In the genomic region with DNA sequence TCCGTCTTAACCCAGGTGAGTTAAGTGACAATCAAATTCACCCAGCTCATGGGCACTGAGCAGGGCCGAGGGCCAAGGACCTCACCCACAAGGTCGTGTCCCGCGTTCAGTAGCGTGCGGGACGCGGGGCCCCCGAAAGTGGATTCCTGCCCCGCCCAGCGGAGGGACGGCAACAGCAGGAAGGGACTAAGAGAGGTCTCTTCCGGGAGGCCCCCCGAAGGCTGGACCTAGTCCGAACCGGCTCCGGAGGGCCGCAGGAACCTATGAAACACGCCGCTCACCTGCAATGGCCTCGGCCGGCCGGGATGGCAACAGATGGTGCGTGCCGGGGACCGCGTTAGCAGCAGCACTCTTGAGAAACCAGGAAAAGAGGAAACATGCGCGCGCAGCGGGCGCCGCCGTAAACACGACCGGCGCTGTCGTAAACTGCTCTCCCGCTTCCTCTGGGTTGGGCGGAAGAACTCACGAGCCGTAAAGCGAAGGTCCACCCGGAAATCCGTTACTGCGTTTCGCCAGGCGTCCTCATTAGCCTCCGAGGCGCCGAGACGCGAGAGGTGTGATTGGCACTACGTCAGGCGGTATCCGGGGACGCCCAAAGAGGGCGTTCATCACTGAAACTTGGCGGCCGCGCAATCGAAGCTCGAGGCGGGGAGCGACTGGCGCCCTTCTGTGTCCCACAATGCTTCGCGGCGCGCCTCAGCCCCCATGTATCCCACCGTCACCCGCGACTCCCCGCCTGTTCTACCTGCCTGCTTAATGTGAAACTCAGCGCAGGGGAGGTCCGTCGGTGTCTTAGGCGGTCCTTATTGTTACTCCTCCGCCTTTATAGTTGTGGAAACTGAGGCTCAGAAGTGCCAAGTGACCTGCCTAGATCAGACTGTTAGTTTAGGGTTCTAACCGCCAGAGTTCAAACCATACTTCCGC, we compare ENCODE assay signal across 8 cellular contexts. TPM values are rescaled to one million over a fixed set of nuclear protein-coding genes. Genes with fewer than 3 reads are reported as not detected.
DNase-seq lines count a peak whose midpoint lies in the region; ATAC-seq and TF ChIP-seq lines count a peak whose summit lies in the region.

A gene with protein sequence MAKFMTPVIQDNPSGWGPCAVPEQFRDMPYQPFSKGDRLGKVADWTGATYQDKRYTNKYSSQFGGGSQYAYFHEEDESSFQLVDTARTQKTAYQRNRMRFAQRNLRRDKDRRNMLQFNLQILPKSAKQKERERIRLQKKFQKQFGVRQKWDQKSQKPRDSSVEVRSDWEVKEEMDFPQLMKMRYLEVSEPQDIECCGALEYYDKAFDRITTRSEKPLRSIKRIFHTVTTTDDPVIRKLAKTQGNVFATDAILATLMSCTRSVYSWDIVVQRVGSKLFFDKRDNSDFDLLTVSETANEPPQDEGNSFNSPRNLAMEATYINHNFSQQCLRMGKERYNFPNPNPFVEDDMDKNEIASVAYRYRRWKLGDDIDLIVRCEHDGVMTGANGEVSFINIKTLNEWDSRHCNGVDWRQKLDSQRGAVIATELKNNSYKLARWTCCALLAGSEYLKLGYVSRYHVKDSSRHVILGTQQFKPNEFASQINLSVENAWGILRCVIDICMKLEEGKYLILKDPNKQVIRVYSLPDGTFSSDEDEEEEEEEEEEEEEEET (minus strand): TSS at position 372 of the 924 bp plus-strand sequence. CDS start 3,045 bp downstream, outside the sequence.

- no peaks in the 10 kb centered on the region for H3K9me3 ChIP-seq in thymus (ENCODE audit: control insufficient read depth)

- H3K27ac ChIP-seq in thymus (ENCODE audit: low read depth) = peak within 1 kb of the TSS; percentile 100

- WGBS in thymus = under 1% methylated on average over 82 of the region's 82 CpGs

- H3K36me3 Mint-ChIP-seq in osteocyte (ENCODE audit: unreplicated experiment) = peaks cover 24% of the 10 kb centered on the region

- peaks cover 15% of the 10 kb centered on the region for H3K4me1 Mint-ChIP-seq in osteocyte (ENCODE audit: unreplicated experiment)

- peaks cover 4% of the 10 kb centered on the region for H3K27me3 Mint-ChIP-seq in osteocyte (ENCODE audit: unreplicated experiment)

- intact Hi-C loops in head of caudate nucleus (cut with DNase I) = no loop called here

- H3K27me3 ChIP-seq in thymus (ENCODE audit: control insufficient read depth, insufficient read depth) = no peaks in the 10 kb centered on the region

- H3K36me3 ChIP-seq in thymus (ENCODE audit: control insufficient read depth, insufficient read depth) = peaks cover 26% of the 10 kb centered on the region

- TF ChIP-seq CTCF in GM12864 (IDR thresholded peaks at IDR 0.05; ENCODE audit: low read depth, low read length, missing control alignments) = no peak
- no peak for TF ChIP-seq CTCF in osteocyte (IDR thresholded peaks at IDR 0.05)

- H3K4me3 ChIP-seq in GM12864 (ENCODE audit: low read depth, low read length) (peak within 1 kb of the TSS; percentile 88), thymus (ENCODE audit: low read length) (peak within 1 kb of the TSS; percentile 77)

- peaks cover 10% of the 10 kb centered on the region for H3K4me1 ChIP-seq in thymus (ENCODE audit: control insufficient read depth, insufficient read depth, low read length)

- DNase-seq in GM12864 (ENCODE audit: low read depth) = peak; percentile 99
- peak; percentile 95 to 99 (median 96) for DNase-seq in NCI-H1417 (lab: John Stamatoyannopoulos, UW)
- DNase-seq in SW 1271 (lab: John Stamatoyannopoulos, UW) = peak; percentile 93 to 98
- peak; percentile 92 for DNase-seq in activated naive CD8-positive, alpha-beta T cell treated with anti-CD3 and anti-CD28 coated beads, Interleukin-2, amount 50 U/mL, for 16 hours (ENCODE audit: low read depth, low spot score)
- DNase-seq in head of caudate nucleus = peak; percentile 93 to 99 (median 97)
- DNase-seq in osteocyte (ENCODE audit: extremely low spot score, unreplicated experiment) = peak; percentile 99

- H3K9me3 Mint-ChIP-seq in osteocyte (ENCODE audit: unreplicated experiment) = no peaks in the 10 kb centered on the region

- H3K27ac Mint-ChIP-seq in osteocyte (ENCODE audit: unreplicated experiment) = peak within 1 kb of the TSS; percentile 97

- H3K4me3 Mint-ChIP-seq in osteocyte (ENCODE audit: unreplicated experiment) = peak within 1 kb of the TSS; percentile 94

- ATAC-seq in HG02759 (IDR thresholded peaks at IDR 0.05; ENCODE audit: unreplicated experiment) = peak; percentile 94

RNA-seq across cellular contexts. Expression of the gene that starts here (rescaled TPM):
- 150 and 155 TPM in 2 replicates for total RNA-seq in osteocyte
- 185 TPM for polyA plus RNA-seq in thymus

Comparison
In these comparisons a context has a peak if more than half of its experiments do, and no peak if none do; other contexts are left out.
1. Peak in every context shown above with its lines: DNase-seq, ATAC-seq, H3K4me3 ChIP-seq and H3K27ac ChIP-seq.